In genomic region chr15:77370580-77370979, GRCh38 we compare ENCODE assay signal across 19 cellular contexts. TPM values are rescaled to one million over a fixed set of nuclear protein-coding genes. Genes with fewer than 3 reads are reported as not detected.
DNase-seq lines count a peak whose midpoint lies in the region; ATAC-seq, FAIRE-seq and TF ChIP-seq lines count a peak whose summit lies in the region.
"Had no signal": no experiment of that assay in that cellular context is flagged by ENCODE, and none has a peak within 500 bp of the region (broad histone marks: within the 10 kb centered on the region; RNA-seq: fewer than 3 reads in every experiment).

No MANE protein-coding gene starts in this region.

- no peak overlapping the region for H3K27ac ChIP-seq in IMR-90 (ENCODE audit: insufficient read depth, low read length)
- H3K27ac ChIP-seq in K562 (ENCODE audit: extremely low read depth, low read depth, low read length), result no peak overlapping the region
- H3K27ac ChIP-seq: C4-2B had no signal

- H3K27me3 Mint-ChIP-seq in activated CD4-positive, alpha-beta T cell treated with anti-CD3 and anti-CD28 coated beads for 36 hours, result no peaks in the 10 kb centered on the region

- H3K9ac ChIP-seq in IMR-90 (ENCODE audit: low read depth, low read length), result no peak overlapping the region
- no peak overlapping the region for H3K9ac ChIP-seq in K562 (ENCODE audit: insufficient read depth in 1 of 2, low read depth in 2 of 2, low read length in 2 of 2)
- H3K9ac ChIP-seq: SK-N-SH had no signal

- H3K27ac Mint-ChIP-seq in activated CD4-positive, alpha-beta T cell treated with anti-CD3 and anti-CD28 coated beads for 36 hours, result no peak overlapping the region
- H3K27ac Mint-ChIP-seq: CD8-positive, alpha-beta T cell; H9 had no signal

- no peak overlapping the region for H3K4ac ChIP-seq in IMR-90 (ENCODE audit: low read depth, low read length)

- dilution Hi-C loops in IMR-90 (cut with HindIII; ENCODE audit: low sequenced_read_pairs, unreplicated experiment), result no loop called here

- TF ChIP-seq RAD21 in IMR-90 (IDR thresholded peaks at IDR 0.05; ENCODE audit: low read length) (no peak), K562 (CRISPR knock-in tag; conservative IDR thresholded peaks at IDR 0.05 in 1 of 2, IDR thresholded peaks at IDR 0.05 in 1 of 2) (no peak)

- no CpG with 5 or more reads among the region's 8 CpGs for WGBS in IMR-90 (ENCODE audit: extremely low coverage in 2 of 2, insufficient read length in 1 of 2), 2 experiments
- 8% methylated on average over 6 of the region's 8 CpGs for WGBS in K562 (ENCODE audit: insufficient coverage, low coverage, missing lambda C conversion rate)

- TF ChIP-seq POLR2A in IMR-90 (IDR thresholded peaks at IDR 0.05; ENCODE audit: low read depth, low read length) (no peak), K562 (conservative IDR thresholded peaks at IDR 0.05) (no peak)

- CTCF ChIA-PET in IMR-90 (lab: Yijun Ruan, JAX) (no interaction called here), K562 (lab: Yijun Ruan, JAX; ENCODE audit: low intra/inter-chr PET ratio) (no interaction called here)
- CTCF ChIA-PET in activated CD4-positive, alpha-beta T cell treated with anti-CD3 and anti-CD28 coated beads for 36 hours (lab: Charles Lee), result no interaction called here

- H4K5ac ChIP-seq in IMR-90 (ENCODE audit: low read depth, low read length), result no peak overlapping the region

- peaks cover 8% of the 10 kb centered on the region for H3K4me1 Mint-ChIP-seq in activated CD4-positive, alpha-beta T cell treated with anti-CD3 and anti-CD28 coated beads for 36 hours

- no peaks in the 10 kb centered on the region for H3K36me3 Mint-ChIP-seq in activated CD4-positive, alpha-beta T cell treated with anti-CD3 and anti-CD28 coated beads for 36 hours (ENCODE audit: low read depth)
- H3K36me3 Mint-ChIP-seq: CD8-positive, alpha-beta T cell had no signal

- in situ Hi-C loops in IMR-90 (cut with MboI; ENCODE audit: low sequenced_read_pairs), result no loop called here
- in situ Hi-C loops in K562 (cut with MboI), result no loop called here

- no peak overlapping the region for H2AK5ac ChIP-seq in IMR-90 (ENCODE audit: low read depth, low read length)

- no peak overlapping the region for H4K8ac ChIP-seq in IMR-90 (ENCODE audit: low read depth in 2 of 2, low read length in 2 of 2)

- H4K20me1 ChIP-seq in IMR-90 (ENCODE audit: insufficient read depth, low read length) (peaks cover 81% of the 10 kb centered on the region), K562 (replicated peaks; ENCODE audit: control insufficient read depth, insufficient read depth, low read length) (no peaks in the 10 kb centered on the region)

- H3K36me3 ChIP-seq in IMR-90 (ENCODE audit: control insufficient read depth, insufficient read depth, low read length) (no peaks in the 10 kb centered on the region; the same call in 1 of the 2 replicates), K562 (ENCODE audit: control insufficient read depth, insufficient read depth, low read length) (no peaks in the 10 kb centered on the region), mucosa of descending colon (ENCODE audit: low read depth) (no peaks in the 10 kb centered on the region)

- H3K4me3 ChIP-seq in IMR-90 (ENCODE audit: insufficient read depth, low read depth, low read length), result no peak overlapping the region
- H3K4me3 ChIP-seq in K562, result no peak overlapping the region
- no peak overlapping the region for H3K4me3 ChIP-seq in fibroblast of mammary gland (ENCODE audit: control insufficient read depth, low read depth, low read length)
- H3K4me3 ChIP-seq in mucosa of descending colon, result no peak overlapping the region

- H3K23ac ChIP-seq in IMR-90 (ENCODE audit: low read depth, low read length), result no peak overlapping the region

- no peak overlapping the region for H2BK15ac ChIP-seq in IMR-90 (ENCODE audit: low read depth, low read length)

- no peaks in the 10 kb centered on the region for H3K4me1 ChIP-seq in IMR-90 (ENCODE audit: control insufficient read depth, insufficient read depth, low read length)
- peaks cover 0 to 3% of the 10 kb centered on the region in 2 experiments; a peak in 1 of 5 replicates for H3K4me1 ChIP-seq in K562 (replicated peaks in 1 of 2; ENCODE audit: control insufficient read depth in 2 of 2, insufficient read depth in 2 of 2, low read length in 2 of 2)
- H3K4me1 ChIP-seq in mucosa of descending colon (ENCODE audit: low read depth), result no peaks in the 10 kb centered on the region
- H3K4me1 ChIP-seq: Caco-2 had no signal

- H3K9me1 ChIP-seq in IMR-90 (ENCODE audit: insufficient read depth, low read length) (peaks cover 4% of the 10 kb centered on the region; the same call in 1 of the 2 replicates), K562 (ENCODE audit: control insufficient read depth, insufficient read depth, low read length) (no peaks in the 10 kb centered on the region)

- BruUV-seq in IMR-90 (replicated peaks; lab: Mats Ljungman, UMichigan), result no TSS peak
- no TSS peak for BruUV-seq in K562 (replicated peaks; lab: Mats Ljungman, UMichigan)

- H2AK9ac ChIP-seq in IMR-90 (replicated peaks; ENCODE audit: low read depth, low read length, poor library complexity), result no peak overlapping the region

- H3K18ac ChIP-seq in IMR-90 (ENCODE audit: low read depth, low read length), result no peak overlapping the region

- peaks cover 26 to 75% of the 10 kb centered on the region in 2 experiments for H3K79me1 ChIP-seq in IMR-90 (ENCODE audit: low read depth in 1 of 2, low read length in 2 of 2)

- TF ChIP-seq EP300 in K562 (IDR thresholded peaks at IDR 0.05; ENCODE audit: low read length), result no peak

- H2BK5ac ChIP-seq in IMR-90 (ENCODE audit: low read depth, low read length, poor library complexity, severe bottlenecking), result no peak overlapping the region

- DNase-seq in IMR-90 (peak; percentile 34), K562 (ENCODE audit: extremely low read depth in 1 of 4, low spot score in 3 of 4) (peak in 1 of 4 experiments; percentile 23), fibroblast of mammary gland (ENCODE audit: low read depth) (peak; percentile 12), mucosa of descending colon (no peak), NCI-H128 (lab: John Stamatoyannopoulos, UW; ENCODE audit: unreplicated experiment) (no peak), RKO (ENCODE audit: low spot score) (no peak)
- DNase-seq in activated CD4-positive, alpha-beta T cell treated with anti-CD3 and anti-CD28 coated beads for 36 hours, result no peak
- DNase-seq: Caco-2; CD8-positive, alpha-beta T cell; H9; Kasumi-1; NCI-H1105 treated with DMSO at 0.1 percent for 48 hours; NCI-H2081; NCI-H2227 treated with DMSO at 0.1 percent for 48 hours; NCI-H510A; NCI-H69; SK-N-SH; SW 1271 had no signal

- no peak overlapping the region for H3K4me3 Mint-ChIP-seq in activated CD4-positive, alpha-beta T cell treated with anti-CD3 and anti-CD28 coated beads for 36 hours
- H3K4me3 Mint-ChIP-seq: CD8-positive, alpha-beta T cell; H9 had no signal

- H3K9me3 ChIP-seq in IMR-90 (ENCODE audit: control insufficient read depth, insufficient read depth, low read length) (no peaks in the 10 kb centered on the region), K562 (replicated peaks; ENCODE audit: control insufficient read depth, insufficient read depth, low read depth, low read length) (no peaks in the 10 kb centered on the region), mucosa of descending colon (no peaks in the 10 kb centered on the region)
- H3K9me3 ChIP-seq: Caco-2, SK-N-SH had no signal

- no peak overlapping the region for H2AFZ ChIP-seq in IMR-90 (replicated peaks; ENCODE audit: low read length, poor library complexity)
- H2AFZ ChIP-seq in K562 (ENCODE audit: low read depth, low read length), result no peak overlapping the region

- no peaks in the 10 kb centered on the region for H3K9me3 Mint-ChIP-seq in activated CD4-positive, alpha-beta T cell treated with anti-CD3 and anti-CD28 coated beads for 36 hours (ENCODE audit: low read depth)
- H3K9me3 Mint-ChIP-seq: CD8-positive, alpha-beta T cell; H9 had no signal

- H3K14ac ChIP-seq in IMR-90 (replicated peaks; ENCODE audit: low read depth, low read length), result no peak overlapping the region

- H3K79me2 ChIP-seq in K562 (ENCODE audit: control insufficient read depth, insufficient read depth, low read length), result peaks cover 15% of the 10 kb centered on the region; the same call in 2 of the 3 replicates

- no peak for TF ChIP-seq CTCF in IMR-90 (conservative IDR thresholded peaks at IDR 0.05; ENCODE audit: low read depth, low read length)
- TF ChIP-seq CTCF in K562 (IDR thresholded peaks at IDR 0.05 in 2 of 3, conservative IDR thresholded peaks at IDR 0.05 in 1 of 3; ENCODE audit: insufficient read depth in 2 of 3, low read depth in 1 of 3, low read length in 3 of 3), result no peak
- no peak for TF ChIP-seq CTCF in fibroblast of mammary gland (conservative IDR thresholded peaks at IDR 0.05; ENCODE audit: control insufficient read depth, insufficient read depth, low read depth, low read length)
- no peak for TF ChIP-seq CTCF in mucosa of descending colon (IDR thresholded peaks at IDR 0.05)

- ATAC-seq in IMR-90 (ENCODE audit: low read depth), result no peak
- ATAC-seq in K562, result no peak
- no peak for ATAC-seq in mucosa of descending colon
- ATAC-seq in activated CD4-positive, alpha-beta T cell treated with anti-CD3 and anti-CD28 coated beads for 36 hours, result no peak
- ATAC-seq: CD8-positive, alpha-beta T cell had no signal

- H3K27me3 ChIP-seq in IMR-90 (ENCODE audit: control insufficient read depth, insufficient read depth, low read length) (no peaks in the 10 kb centered on the region), K562 (ENCODE audit: control insufficient read depth in 2 of 2, insufficient read depth in 2 of 2, low read length in 2 of 2) (no peaks in the 10 kb centered on the region)

- intact Hi-C loops in IMR-90 (cut with micrococcal nuclease), result no loop called here
- intact Hi-C loops in K562 (cut with micrococcal nuclease), result no loop called here
- intact Hi-C loops in mucosa of descending colon (cut with DNase I, micrococcal nuclease), result no loop called here
- intact Hi-C loops in activated CD4-positive, alpha-beta T cell treated with anti-CD3 and anti-CD28 coated beads for 36 hours (cut with DNase I, micrococcal nuclease), result no loop called here

- POLR2A ChIA-PET in IMR-90 (lab: Charles Lee; ENCODE audit: unreplicated experiment) (no interaction called here), K562 (lab: Yijun Ruan, JAX) (no interaction called here)
- POLR2A ChIA-PET in activated CD4-positive, alpha-beta T cell treated with anti-CD3 and anti-CD28 coated beads for 36 hours (lab: Charles Lee), result no interaction called here

- H3K4me2 ChIP-seq in IMR-90 (ENCODE audit: low read depth, low read length), result no peak overlapping the region
- H3K4me2 ChIP-seq in K562 (ENCODE audit: insufficient read depth, low read length), result no peak overlapping the region
- H3K4me2 ChIP-seq: SK-N-SH had no signal

- H2BK120ac ChIP-seq in IMR-90 (ENCODE audit: low read depth, low read length), result no peak overlapping the region

- no peak overlapping the region for H3K56ac ChIP-seq in IMR-90 (ENCODE audit: extremely low read depth, insufficient read depth, low read length)

- no peak for FAIRE-seq in K562 (lab: Jason Lieb, UNC)

- no peak overlapping the region for H2BK20ac ChIP-seq in IMR-90 (ENCODE audit: low read depth, low read length)

- H4K91ac ChIP-seq in IMR-90 (ENCODE audit: insufficient read depth, low read depth, low read length), result no peak overlapping the region

RNA-seq across cellular contexts. Expression of gene PEAK1, which starts 49.3 kb away (rescaled TPM):
- total RNA-seq in IMR-90 (2012; rRNA removed) (43.9 and 49.2 TPM in 2 replicates), K562 (2014; rRNA removed) (10.8 and 11.8 TPM in 2 replicates), K562 (2014; rRNA removed; fragmentation: Illumina TruSeq; extraction: Trizol) (15.9 and 16.7 TPM in 2 replicates), K562 (2015; rRNA removed; fragmentation: Illumina TruSeq; extraction: Trizol) (12.9 and 16.3 TPM in 2 replicates), K562 (2021) (21.6 and 22.4 TPM in 2 replicates), mucosa of descending colon (10 to 100 TPM; 47.9 to 75.3 (median 65.7) TPM)
- polyA plus RNA-seq in IMR-90 (2012; rRNA removed) (21.5 TPM in 2 replicates), K562 (2011; rRNA removed) (10.7 and 13.3 TPM in 2 replicates), K562 (2014; fragmentation: Illumina TruSeq; extraction: Trizol) (12.4 and 14.9 TPM in 2 replicates), K562 (2014; fragmentation: Nextera tagmentation; extraction: Ambion mirVana) (1 to 10 TPM in 1 of 2 experiments, under 1 TPM in 1; 0.99 to 1.4 TPM), K562 (2014; rRNA removed) (6.9 and 9.2 TPM in 2 replicates)
- 9.7 and 11.4 TPM in 2 replicates for polyA plus RNA-seq in IMR-90 (2012; cell fraction: cytosol; rRNA removed)
- polyA plus RNA-seq in IMR-90 (2012; cell fraction: nucleus; rRNA removed; ENCODE audit: low replicate concordance), result 15.4 and 44.4 TPM in 2 replicates
- total RNA-seq in K562 (2011; cell fraction: chromatin; rRNA removed; ENCODE audit: low replicate concordance), result 20.6 and 63.9 TPM in 2 replicates
- total RNA-seq in K562 (2011; cell fraction: nucleolus; rRNA removed), result 14.5 and 18.3 TPM in 2 replicates
- total RNA-seq in K562 (2011; cell fraction: nucleoplasm; rRNA removed), result 21.4 and 26.1 TPM in 2 replicates
- polyA plus RNA-seq in K562 (2011; cell fraction: cytosol; rRNA removed), result 5.1 and 7.8 TPM in 2 replicates
- polyA plus RNA-seq in K562 (2011; cell fraction: nucleus; rRNA removed), result 16.4 and 24.9 TPM in 2 replicates
- 9.7 and 10.6 TPM in 2 replicates for polyA plus RNA-seq in K562 (2012)
- polyA minus RNA-seq in K562 (2011; rRNA and poly(A)+ RNA removed), result 23.6 and 26.8 TPM in 2 replicates
- polyA minus RNA-seq in K562 (2011; cell fraction: cytosol; rRNA and poly(A)+ RNA removed), result 15.6 and 16.8 TPM in 2 replicates
- 18.3 and 24.5 TPM in 2 replicates for polyA minus RNA-seq in K562 (2011; cell fraction: nucleus; rRNA and poly(A)+ RNA removed)
- 10 to 100 TPM; 26.5 to 27.0 TPM for total RNA-seq in activated CD4-positive, alpha-beta T cell treated with anti-CD3 and anti-CD28 coated beads for 36 hours

RNA-seq across cellular contexts. Expression of gene HMG20A, which starts 50.1 kb away (rescaled TPM):
- 25.3 and 28.6 TPM in 2 replicates for total RNA-seq in IMR-90 (2012; rRNA removed)
- polyA plus RNA-seq in IMR-90 (2012; rRNA removed), result 22.0 and 22.3 TPM in 2 replicates
- 7.2 and 10.0 TPM in 2 replicates for polyA plus RNA-seq in IMR-90 (2012; cell fraction: cytosol; rRNA removed)
- polyA plus RNA-seq in IMR-90 (2012; cell fraction: nucleus; rRNA removed; ENCODE audit: low replicate concordance), result 13.0 and 45.0 TPM in 2 replicates
- total RNA-seq in K562 (2011; cell fraction: chromatin; rRNA removed; ENCODE audit: low replicate concordance), result 42.4 and 74.4 TPM in 2 replicates
- 25.0 and 27.0 TPM in 2 replicates for total RNA-seq in K562 (2011; cell fraction: nucleolus; rRNA removed)
- 43.0 and 73.1 TPM in 2 replicates for total RNA-seq in K562 (2011; cell fraction: nucleoplasm; rRNA removed)
- total RNA-seq in K562 (2014; rRNA removed), result 31.8 and 31.9 TPM in 2 replicates
- 38.9 and 45.5 TPM in 2 replicates for total RNA-seq in K562 (2014; rRNA removed; fragmentation: Illumina TruSeq; extraction: Trizol)
- total RNA-seq in K562 (2015; rRNA removed; fragmentation: Illumina TruSeq; extraction: Trizol), result 31.6 and 34.7 TPM in 2 replicates
- total RNA-seq in K562 (2021), result 32.9 and 42.5 TPM in 2 replicates
- polyA plus RNA-seq in K562 (2011; rRNA removed), result 61.3 and 68.1 TPM in 2 replicates
- polyA plus RNA-seq in K562 (2011; cell fraction: cytosol; rRNA removed), result 39.1 and 57.2 TPM in 2 replicates
- polyA plus RNA-seq in K562 (2011; cell fraction: nucleus; rRNA removed), result 35.2 and 41.2 TPM in 2 replicates
- polyA plus RNA-seq in K562 (2012), result 26.1 and 27.5 TPM in 2 replicates
- polyA plus RNA-seq in K562 (2014; fragmentation: Illumina TruSeq; extraction: Trizol), result 54.9 and 61.0 TPM in 2 replicates
- polyA plus RNA-seq in K562 (2014; fragmentation: Nextera tagmentation; extraction: Ambion mirVana), result 10 to 100 TPM; 25.0 to 42.0 TPM
- polyA plus RNA-seq in K562 (2014; rRNA removed), result 30.3 and 34.3 TPM in 2 replicates
- 89.8 and 102 TPM in 2 replicates for polyA minus RNA-seq in K562 (2011; rRNA and poly(A)+ RNA removed)
- 33.9 and 45.7 TPM in 2 replicates for polyA minus RNA-seq in K562 (2011; cell fraction: cytosol; rRNA and poly(A)+ RNA removed)
- 23.6 and 36.2 TPM in 2 replicates for polyA minus RNA-seq in K562 (2011; cell fraction: nucleus; rRNA and poly(A)+ RNA removed)
- total RNA-seq in mucosa of descending colon, result 10 to 100 TPM; 27.5 to 37.1 (median 34.7) TPM
- total RNA-seq in activated CD4-positive, alpha-beta T cell treated with anti-CD3 and anti-CD28 coated beads for 36 hours, result 10 to 100 TPM; 45.9 to 59.1 TPM

Comparison
In these comparisons a context has a peak if more than half of its experiments do, and no peak if none do; other contexts are left out.
1. DNase-seq: peak in IMR-90 (single experiment) and fibroblast of mammary gland (single experiment); none in mucosa of descending colon (0 of 3), activated CD4-positive, alpha-beta T cell treated with anti-CD3 and anti-CD28 coated beads for 36 hours (single experiment), NCI-H128 (single experiment) and RKO (single experiment).